Comparison of ENCODE assay signal across 21 cellular contexts in the genomic region with DNA sequence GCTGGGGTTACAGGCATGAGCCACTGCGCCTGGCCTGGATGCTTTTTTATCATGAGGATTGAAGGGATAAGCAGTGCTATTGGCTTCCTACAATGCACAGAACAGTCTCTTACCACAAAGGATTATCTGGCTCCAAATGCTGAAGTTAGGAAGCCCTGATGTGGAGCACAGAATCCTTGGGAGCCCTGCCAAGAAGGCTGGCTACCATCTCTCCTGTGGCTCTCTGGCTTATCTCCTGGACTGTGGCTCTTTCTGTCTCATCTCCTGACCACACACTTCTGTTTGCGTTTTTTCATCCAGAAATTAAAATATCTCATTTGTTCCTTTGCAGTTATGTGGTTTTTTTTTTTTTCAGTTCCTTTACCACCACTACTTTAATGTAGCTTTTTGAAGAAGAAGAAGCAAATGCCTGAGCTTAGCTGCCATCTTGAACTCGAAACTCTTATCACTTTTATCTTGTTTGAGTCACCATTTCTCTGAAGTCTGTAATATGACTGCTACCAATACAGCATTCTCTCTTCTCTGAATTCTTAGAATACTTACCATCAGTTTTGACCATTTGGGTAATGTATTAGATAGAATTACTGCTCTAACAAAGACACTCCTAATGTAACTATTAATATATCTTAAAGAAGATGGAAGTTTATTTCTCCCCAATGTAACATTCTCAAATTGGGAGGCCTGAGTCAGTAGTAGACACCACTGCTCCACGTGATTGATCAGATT.
DNase-seq lines count a peak whose midpoint lies in the region; ATAC-seq, FAIRE-seq and TF ChIP-seq lines count a peak whose summit lies in the region.
"Had no signal": no experiment of that assay in that cellular context is flagged by ENCODE, and none has a peak within 500 bp of the region (broad histone marks: within the 10 kb centered on the region; RNA-seq: fewer than 3 reads in every experiment).

No MANE protein-coding gene starts in this region.

- no peaks in the 10 kb centered on the region for H3K4me1 Mint-ChIP-seq in Caco-2 (ENCODE audit: low read depth, unreplicated experiment)
- peaks cover 4% of the 10 kb centered on the region for H3K4me1 Mint-ChIP-seq in astrocyte (ENCODE audit: low read depth, unreplicated experiment)
- no peaks in the 10 kb centered on the region for H3K4me1 Mint-ChIP-seq in activated T-cell treated with anti-CD3 and anti-CD28 coated beads, Interleukin-2, amount 50 U/mL, for 72 hours (ENCODE audit: low read depth)
- H3K4me1 Mint-ChIP-seq in CD4-positive, alpha-beta memory T cell = no peaks in the 10 kb centered on the region
- H3K4me1 Mint-ChIP-seq: CD4-positive, CD25-positive, alpha-beta regulatory T cell; nephron had no signal

- H3K79me2 ChIP-seq in astrocyte (ENCODE audit: insufficient read depth, low read length) = no peaks in the 10 kb centered on the region

- POLR2A ChIA-PET in Caco-2 (lab: Charles Lee) = no interaction called here
- POLR2A ChIA-PET in CD4-positive, alpha-beta memory T cell (lab: Charles Lee; ENCODE audit: partially characterized antibody) = no interaction called here

- H3K4me2 ChIP-seq in astrocyte (ENCODE audit: low read length) = no peak overlapping the region

- no peaks in the 10 kb centered on the region for H3K36me3 Mint-ChIP-seq in Caco-2 (ENCODE audit: insufficient read depth, unreplicated experiment)
- H3K36me3 Mint-ChIP-seq in astrocyte (ENCODE audit: low read depth, unreplicated experiment) = no peaks in the 10 kb centered on the region
- H3K36me3 Mint-ChIP-seq in activated T-cell treated with anti-CD3 and anti-CD28 coated beads, Interleukin-2, amount 50 U/mL, for 72 hours (ENCODE audit: insufficient read depth in 2 of 2) = no peaks in the 10 kb centered on the region
- no peaks in the 10 kb centered on the region for H3K36me3 Mint-ChIP-seq in CD4-positive, alpha-beta memory T cell
- H3K36me3 Mint-ChIP-seq: CD4-positive, CD25-positive, alpha-beta regulatory T cell had no signal

- DNase-seq in Caco-2 (no peak), NCI-H82 treated with DMSO at 0.1 percent for 48 hours (lab: John Stamatoyannopoulos, UW; ENCODE audit: unreplicated experiment) (peak; percentile 44), astrocyte (ENCODE audit: low read depth) (peak; percentile 10), myocyte (ENCODE audit: low read depth) (peak; percentile 46), DMS53 treated with DMSO at 0.1 percent for 48 hours (lab: John Stamatoyannopoulos, UW; ENCODE audit: unreplicated experiment) (no peak)
- DNase-seq in activated T-cell treated with anti-CD3 and anti-CD28 coated beads, Interleukin-2, amount 50 U/mL, for 72 hours = no peak
- DNase-seq in CD4-positive, alpha-beta memory T cell = no peak
- no peak for DNase-seq in stimulated activated CD4-positive, alpha-beta T cell treated with anti-CD3 and anti-CD28 coated beads, Interleukin-1b, Interleukin-23, amount 100 ng/mL, for 48 hours
- DNase-seq: activated CD4-positive, alpha-beta T cell treated with anti-CD3 and anti-CD28 coated beads, Interleukin-2, amount 50 U/mL, for 1 hour; activated CD8-positive, alpha-beta memory T cell treated with anti-CD3 and anti-CD28 coated beads, Interleukin-2, amount 50 U/mL, for 48 hours; activated gamma-delta T cell treated with Interleukin-2 at 50 U/mL for 16 hours; CD4-positive, CD25-positive, alpha-beta regulatory T cell; DND-41; hypothalamus; kidney; NCI-H187 treated with DMSO at 0.1 percent for 48 hours; small intestine had no signal

- intact Hi-C loops in Caco-2 (cut with micrococcal nuclease; ENCODE audit: unreplicated experiment) = no loop called here
- intact Hi-C loops in CD4-positive, alpha-beta memory T cell (cut with micrococcal nuclease) = no loop called here

- H3K27ac Mint-ChIP-seq in Caco-2 (ENCODE audit: unreplicated experiment) (peak overlapping the region; percentile 34), astrocyte (ENCODE audit: unreplicated experiment) (no peak overlapping the region)
- no peak overlapping the region for H3K27ac Mint-ChIP-seq in activated T-cell treated with anti-CD3 and anti-CD28 coated beads, Interleukin-2, amount 50 U/mL, for 72 hours
- no peak overlapping the region for H3K27ac Mint-ChIP-seq in CD4-positive, alpha-beta memory T cell
- H3K27ac Mint-ChIP-seq: CD4-positive, CD25-positive, alpha-beta regulatory T cell; nephron had no signal

- no peaks in the 10 kb centered on the region for H3K9me3 Mint-ChIP-seq in Caco-2 (ENCODE audit: unreplicated experiment)
- H3K9me3 Mint-ChIP-seq in astrocyte (ENCODE audit: unreplicated experiment) = peaks cover 6% of the 10 kb centered on the region
- H3K9me3 Mint-ChIP-seq in activated T-cell treated with anti-CD3 and anti-CD28 coated beads, Interleukin-2, amount 50 U/mL, for 72 hours = peaks cover 6 to 9% of the 10 kb centered on the region in 2 donors
- H3K9me3 Mint-ChIP-seq in CD4-positive, alpha-beta memory T cell = peaks cover 2 to 18% (median 11%) of the 10 kb centered on the region in 8 donors

- H3K27me3 Mint-ChIP-seq in Caco-2 (ENCODE audit: insufficient read depth, unreplicated experiment) (no peaks in the 10 kb centered on the region), astrocyte (ENCODE audit: low read depth, unreplicated experiment) (no peaks in the 10 kb centered on the region)
- H3K27me3 Mint-ChIP-seq in activated T-cell treated with anti-CD3 and anti-CD28 coated beads, Interleukin-2, amount 50 U/mL, for 72 hours (ENCODE audit: low read depth) = no peaks in the 10 kb centered on the region
- no peaks in the 10 kb centered on the region for H3K27me3 Mint-ChIP-seq in CD4-positive, alpha-beta memory T cell
- H3K27me3 Mint-ChIP-seq: CD4-positive, CD25-positive, alpha-beta regulatory T cell had no signal

- CTCF ChIA-PET in Caco-2 (lab: Charles Lee) = no interaction called here
- CTCF ChIA-PET in CD4-positive, alpha-beta memory T cell (lab: Charles Lee; ENCODE audit: partially characterized antibody) = no interaction called here

- no peak overlapping the region for H3K9ac ChIP-seq in astrocyte (ENCODE audit: low read length)

- H3K36me3 ChIP-seq in Caco-2 (ENCODE audit: control insufficient read depth, insufficient read depth, low read length) (no peaks in the 10 kb centered on the region), astrocyte (ENCODE audit: insufficient read depth, low read length) (no peaks in the 10 kb centered on the region)
- H3K36me3 ChIP-seq in CD4-positive, alpha-beta memory T cell (ENCODE audit: insufficient read depth, low read length) = no peaks in the 10 kb centered on the region

- 0 out of 2 replicates have a peak, but pooled peaks cover 2% of the 10 kb centered on the region for H3K9me3 ChIP-seq in Caco-2
- no peaks in the 10 kb centered on the region for H3K9me3 ChIP-seq in astrocyte (ENCODE audit: insufficient read depth, low read depth, low read length)
- H3K9me3 ChIP-seq in CD4-positive, alpha-beta memory T cell (ENCODE audit: control insufficient read depth in 1 of 2, low read length in 2 of 2) = no peaks in the 10 kb centered on the region

- no peak overlapping the region for H3K27ac ChIP-seq in astrocyte (ENCODE audit: low read depth, low read length)
- H3K27ac ChIP-seq in CD4-positive, alpha-beta memory T cell (ENCODE audit: low read depth, low read length) = no peak overlapping the region
- H3K27ac ChIP-seq: coronary artery, VCaP had no signal

- H3K4me3 Mint-ChIP-seq in Caco-2 (ENCODE audit: unreplicated experiment) = no peak overlapping the region
- no peak overlapping the region for H3K4me3 Mint-ChIP-seq in astrocyte (ENCODE audit: unreplicated experiment)
- no peak overlapping the region for H3K4me3 Mint-ChIP-seq in activated T-cell treated with anti-CD3 and anti-CD28 coated beads, Interleukin-2, amount 50 U/mL, for 72 hours
- H3K4me3 Mint-ChIP-seq in CD4-positive, alpha-beta memory T cell = no peak overlapping the region
- H3K4me3 Mint-ChIP-seq: nephron had no signal

- H4K20me1 ChIP-seq in astrocyte (ENCODE audit: insufficient read depth, low read length) = no peaks in the 10 kb centered on the region

- no peak for FAIRE-seq in astrocyte (lab: Jason Lieb, UNC)
- FAIRE-seq: endometrium, kidney, small intestine had no signal

- BruUV-seq in Caco-2 (replicated peaks; lab: Mats Ljungman, UMichigan) = no TSS peak

- ATAC-seq in activated T-cell treated with anti-CD3 and anti-CD28 coated beads, Interleukin-2, amount 50 U/mL, for 72 hours (replicated peaks in 1 of 2) = no peak

- no peaks in the 10 kb centered on the region for H3K4me1 ChIP-seq in Caco-2
- no peaks in the 10 kb centered on the region for H3K4me1 ChIP-seq in astrocyte (ENCODE audit: insufficient read depth, low read length)
- no peaks in the 10 kb centered on the region for H3K4me1 ChIP-seq in CD4-positive, alpha-beta memory T cell (ENCODE audit: insufficient read depth, low read length)

- no peaks in the 10 kb centered on the region for H3K27me3 ChIP-seq in Caco-2 (replicated peaks; ENCODE audit: control insufficient read depth, insufficient read depth, low read length)
- no peaks in the 10 kb centered on the region for H3K27me3 ChIP-seq in astrocyte (ENCODE audit: insufficient read depth, low read length)
- no peaks in the 10 kb centered on the region for H3K27me3 ChIP-seq in CD4-positive, alpha-beta memory T cell (ENCODE audit: insufficient read depth, low read length)

- H3K4me3 ChIP-seq in Caco-2 (ENCODE audit: low read depth, low read length) = no peak overlapping the region
- H3K4me3 ChIP-seq in astrocyte (ENCODE audit: insufficient read depth, low read depth, low read length) = no peak overlapping the region
- H3K4me3 ChIP-seq in CD4-positive, alpha-beta memory T cell (ENCODE audit: low read length in 2 of 2) = no peak overlapping the region
- H3K4me3 ChIP-seq: coronary artery had no signal

- no peak overlapping the region for H2AFZ ChIP-seq in astrocyte (ENCODE audit: low read depth, low read length)

- TF ChIP-seq CTCF in Caco-2 (IDR thresholded peaks at IDR 0.05; ENCODE audit: insufficient read depth in 1 of 2, low read depth in 1 of 2, low read length in 1 of 2, severe bottlenecking in 1 of 2, unreplicated experiment in 1 of 2) = no peak
- no peak for TF ChIP-seq CTCF in astrocyte (IDR thresholded peaks at IDR 0.05; ENCODE audit: insufficient read depth, low read depth, low read length)

Comparison
In these comparisons a context has a peak if more than half of its experiments do, and no peak if none do; other contexts are left out.
1. DNase-seq: peak in NCI-H82 treated with DMSO at 0.1 percent for 48 hours (single experiment), astrocyte (single experiment) and myocyte (single experiment); none in Caco-2 (0 of 2), activated T-cell treated with anti-CD3 and anti-CD28 coated beads, Interleukin-2, amount 50 U/mL, for 72 hours (0 of 2), CD4-positive, alpha-beta memory T cell (0 of 5), DMS53 treated with DMSO at 0.1 percent for 48 hours (single experiment) and stimulated activated CD4-positive, alpha-beta T cell treated with anti-CD3 and anti-CD28 coated beads, Interleukin-1b, Interleukin-23, amount 100 ng/mL, for 48 hours (single experiment).